ENCODE assay signal across 1 cellular context in the genomic region with DNA sequence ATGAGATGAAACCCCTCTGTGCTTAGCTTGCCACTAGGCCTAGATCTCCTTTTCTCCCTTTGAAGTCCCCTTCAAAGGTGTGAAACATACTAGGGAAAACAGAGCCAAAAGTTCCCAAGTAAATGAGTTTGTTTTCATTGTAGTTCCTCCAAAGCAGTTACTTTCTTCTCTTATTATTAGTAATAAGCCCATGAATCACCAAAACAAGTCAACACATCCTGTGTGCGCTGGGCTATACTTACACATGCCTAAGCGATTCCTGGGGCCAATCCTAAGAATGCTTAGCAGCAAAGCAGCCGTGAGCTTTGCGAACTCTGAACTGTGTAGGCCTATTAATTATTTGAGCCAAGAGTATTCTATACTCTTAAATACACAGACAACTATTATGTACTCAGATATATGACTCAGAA.
TF ChIP-seq lines count a peak whose summit lies in the region.

No MANE protein-coding gene starts in this region.

TF ChIP-seq in HepG2, 621 proteins besides CTCF, POLR2A, EP300 and RAD21 (continued from another document):
- no peak for TF ChIP-seq ZNF724P (CRISPR knock-in tag; IDR thresholded peaks at IDR 0.05; ENCODE audit: borderline replicate concordance)
- no peak for TF ChIP-seq ELF3 (CRISPR knock-in tag; IDR thresholded peaks at IDR 0.05)
- TF ChIP-seq RFX1 (IDR thresholded peaks at IDR 0.05), result no peak
- TF ChIP-seq NR2F1 (CRISPR knock-in tag; IDR thresholded peaks at IDR 0.05), result peak in 1 of 2 experiments; percentile 48; a peak in 1 of 4 replicates
- TF ChIP-seq, protein P1, sequence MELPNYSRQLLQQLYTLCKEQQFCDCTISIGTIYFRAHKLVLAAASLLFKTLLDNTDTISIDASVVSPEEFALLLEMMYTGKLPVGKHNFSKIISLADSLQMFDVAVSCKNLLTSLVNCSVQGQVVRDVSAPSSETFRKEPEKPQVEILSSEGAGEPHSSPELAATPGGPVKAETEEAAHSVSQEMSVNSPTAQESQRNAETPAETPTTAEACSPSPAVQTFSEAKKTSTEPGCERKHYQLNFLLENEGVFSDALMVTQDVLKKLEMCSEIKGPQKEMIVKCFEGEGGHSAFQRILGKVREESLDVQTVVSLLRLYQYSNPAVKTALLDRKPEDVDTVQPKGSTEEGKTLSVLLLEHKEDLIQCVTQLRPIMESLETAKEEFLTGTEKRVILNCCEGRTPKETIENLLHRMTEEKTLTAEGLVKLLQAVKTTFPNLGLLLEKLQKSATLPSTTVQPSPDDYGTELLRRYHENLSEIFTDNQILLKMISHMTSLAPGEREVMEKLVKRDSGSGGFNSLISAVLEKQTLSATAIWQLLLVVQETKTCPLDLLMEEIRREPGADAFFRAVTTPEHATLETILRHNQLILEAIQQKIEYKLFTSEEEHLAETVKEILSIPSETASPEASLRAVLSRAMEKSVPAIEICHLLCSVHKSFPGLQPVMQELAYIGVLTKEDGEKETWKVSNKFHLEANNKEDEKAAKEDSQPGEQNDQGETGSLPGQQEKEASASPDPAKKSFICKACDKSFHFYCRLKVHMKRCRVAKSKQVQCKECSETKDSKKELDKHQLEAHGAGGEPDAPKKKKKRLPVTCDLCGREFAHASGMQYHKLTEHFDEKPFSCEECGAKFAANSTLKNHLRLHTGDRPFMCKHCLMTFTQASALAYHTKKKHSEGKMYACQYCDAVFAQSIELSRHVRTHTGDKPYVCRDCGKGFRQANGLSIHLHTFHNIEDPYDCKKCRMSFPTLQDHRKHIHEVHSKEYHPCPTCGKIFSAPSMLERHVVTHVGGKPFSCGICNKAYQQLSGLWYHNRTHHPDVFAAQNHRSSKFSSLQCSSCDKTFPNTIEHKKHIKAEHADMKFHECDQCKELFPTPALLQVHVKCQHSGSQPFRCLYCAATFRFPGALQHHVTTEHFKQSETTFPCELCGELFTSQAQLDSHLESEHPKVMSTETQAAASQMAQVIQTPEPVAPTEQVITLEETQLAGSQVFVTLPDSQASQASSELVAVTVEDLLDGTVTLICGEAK (IDR thresholded peaks at IDR 0.05), result no peak
- TF ChIP-seq, protein P1 (CRISPR knock-in tag; IDR thresholded peaks at IDR 0.05), result no peak
- TF ChIP-seq, protein P2, sequence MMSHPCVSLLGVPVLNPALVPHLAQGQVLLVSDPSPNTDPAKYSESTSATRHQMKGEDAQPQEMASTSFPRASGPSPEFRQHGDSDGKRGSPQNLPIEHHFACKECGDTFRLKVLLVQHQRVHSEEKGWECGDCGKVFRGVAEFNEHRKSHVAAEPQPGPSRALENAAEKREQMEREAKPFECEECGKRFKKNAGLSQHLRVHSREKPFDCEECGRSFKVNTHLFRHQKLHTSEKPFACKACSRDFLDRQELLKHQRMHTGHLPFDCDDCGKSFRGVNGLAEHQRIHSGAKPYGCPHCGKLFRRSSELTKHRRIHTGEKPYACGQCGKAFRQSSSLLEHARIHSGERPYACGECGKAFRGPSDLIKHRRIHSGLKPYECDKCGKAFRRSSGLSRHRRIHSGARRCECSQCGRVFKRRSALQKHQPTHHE (CRISPR knock-in tag; IDR thresholded peaks at IDR 0.05; ENCODE audit: borderline replicate concordance), result no peak
- no peak for TF ChIP-seq ERF (CRISPR knock-in tag; IDR thresholded peaks at IDR 0.05)
- no peak for TF ChIP-seq XBP1 (CRISPR knock-in tag; IDR thresholded peaks at IDR 0.05)
- no peak for TF ChIP-seq EHMT2 (IDR thresholded peaks at IDR 0.05; ENCODE audit: borderline replicate concordance, low read depth, low read length)
TF ChIP-seq in HepG2: peak in this region for 16.
